ENCODE assay signal across 5 cellular contexts in genomic region chr12:38775-39174, GRCh38. TPM values are rescaled to one million over a fixed set of nuclear protein-coding genes. Genes with fewer than 3 reads are reported as not detected.
"Had no signal": no experiment of that assay in that cellular context is flagged by ENCODE, and none has a peak within 500 bp of the region (broad histone marks: within the 10 kb centered on the region; RNA-seq: fewer than 3 reads in every experiment).

No MANE protein-coding gene starts in this region.

RNA-seq across cellular contexts. Expression of gene IQSEC3, which starts 27.8 kb away (rescaled TPM):
- total RNA-seq: HepG2, HT-29, HT1080, IMR-90 had no signal
- polyA plus RNA-seq: HepG2, IgD-negative memory B cell had no signal
